1 cellular context compared by ENCODE assay signal in the genomic region with DNA sequence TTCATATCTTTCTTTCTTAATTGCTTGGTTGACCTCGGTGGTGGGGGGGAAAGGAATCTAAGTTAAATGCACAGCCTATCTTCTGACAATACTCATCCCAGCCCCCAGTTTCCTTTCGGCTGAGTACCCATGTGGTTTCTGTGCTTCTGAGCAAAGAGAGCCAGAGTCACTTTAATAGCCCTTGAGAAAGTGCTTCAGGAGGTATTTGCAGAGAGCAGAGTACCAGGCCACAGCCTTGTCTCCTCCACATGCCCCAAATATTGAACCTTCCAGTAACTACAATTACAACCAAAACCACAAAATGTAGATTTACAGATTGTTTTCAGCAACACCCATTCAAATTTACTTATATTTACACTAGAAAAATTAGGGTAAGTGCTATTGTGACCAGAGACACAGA.
TF ChIP-seq lines count a peak whose summit lies in the region.

No MANE protein-coding gene starts in this region.

TF ChIP-seq in H1, 55 proteins besides CTCF, POLR2A, EP300 and RAD21 (continued from another document):
- TF ChIP-seq, protein P1, sequence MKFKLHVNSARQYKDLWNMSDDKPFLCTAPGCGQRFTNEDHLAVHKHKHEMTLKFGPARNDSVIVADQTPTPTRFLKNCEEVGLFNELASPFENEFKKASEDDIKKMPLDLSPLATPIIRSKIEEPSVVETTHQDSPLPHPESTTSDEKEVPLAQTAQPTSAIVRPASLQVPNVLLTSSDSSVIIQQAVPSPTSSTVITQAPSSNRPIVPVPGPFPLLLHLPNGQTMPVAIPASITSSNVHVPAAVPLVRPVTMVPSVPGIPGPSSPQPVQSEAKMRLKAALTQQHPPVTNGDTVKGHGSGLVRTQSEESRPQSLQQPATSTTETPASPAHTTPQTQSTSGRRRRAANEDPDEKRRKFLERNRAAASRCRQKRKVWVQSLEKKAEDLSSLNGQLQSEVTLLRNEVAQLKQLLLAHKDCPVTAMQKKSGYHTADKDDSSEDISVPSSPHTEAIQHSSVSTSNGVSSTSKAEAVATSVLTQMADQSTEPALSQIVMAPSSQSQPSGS (IDR thresholded peaks at IDR 0.05; ENCODE audit: low read length) = no peak
- TF ChIP-seq CTBP2 (IDR thresholded peaks at IDR 0.05; ENCODE audit: borderline replicate concordance, insufficient read depth, insufficient read length, low read length) (no peak), RNF2 (IDR thresholded peaks at IDR 0.05; ENCODE audit: borderline replicate concordance, low read depth, low read length, missing control alignments, poor library complexity, severe bottlenecking) (no peak)
